Comparison of ENCODE assay signal across 2 cellular contexts in the genomic region with DNA sequence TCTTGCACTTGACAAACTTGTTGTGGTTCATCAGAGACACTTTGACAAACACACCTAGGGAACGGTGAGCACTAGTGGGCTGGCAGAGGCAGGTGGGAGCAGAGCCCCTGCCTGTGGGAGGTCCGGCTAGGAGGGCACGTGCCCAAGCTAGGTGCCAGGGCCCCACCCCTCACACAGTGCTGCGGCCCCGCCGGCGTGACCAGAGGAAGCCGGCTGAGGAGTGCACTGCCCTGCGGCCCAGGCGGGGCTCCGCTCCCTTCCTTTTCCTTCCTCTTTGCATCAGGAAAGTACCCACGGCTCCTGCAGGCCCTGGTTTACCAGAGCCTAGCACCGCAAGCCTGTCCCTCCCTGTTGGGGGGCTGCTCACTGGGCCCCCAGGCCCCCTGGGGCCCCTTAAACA. TPM values are rescaled to one million over a fixed set of nuclear protein-coding genes. Genes with fewer than 3 reads are reported as not detected.
"Had no signal": no experiment of that assay in that cellular context is flagged by ENCODE, and none has a peak within 500 bp of the region (broad histone marks: within the 10 kb centered on the region; RNA-seq: fewer than 3 reads in every experiment).

No MANE protein-coding gene starts in this region.

RNA-seq across cellular contexts. Expression of a gene that starts 7.2 kb away (rescaled TPM):
- total RNA-seq: bronchial epithelial cell, cardiac muscle cell had no signal
